In genomic region chr3:47283193-47283537, GRCh38 we compare ENCODE assay signal across 8 cellular contexts. TPM values are rescaled to one million over a fixed set of nuclear protein-coding genes. Genes with fewer than 3 reads are reported as not detected.
DNase-seq lines count a peak whose midpoint lies in the region; ATAC-seq lines count a peak whose summit lies in the region.

No MANE protein-coding gene starts in this region.

- H3K4me1 ChIP-seq in SJCRH30 = no peaks in the 10 kb centered on the region; the same call in 1 of the 2 replicates
- peaks cover 5% of the 10 kb centered on the region for H3K4me1 ChIP-seq in mesodermal cell (ENCODE audit: control insufficient read depth, insufficient read depth, low read length, poor library complexity, severe bottlenecking)
- H3K4me1 ChIP-seq in thymus (ENCODE audit: control insufficient read depth, insufficient read depth, low read length) = peaks cover 4% of the 10 kb centered on the region

- 0% methylated on average over 5 to 10 of the region's 10 CpGs for WGBS in mesodermal cell (ENCODE audit: insufficient coverage in 2 of 2), 2 experiments
- 2% methylated on average over 10 of the region's 10 CpGs for WGBS in thymus

- intact Hi-C loops in Right ventricle myocardium superior (cut with DNase I) = no loop called here
- intact Hi-C loops in left cardiac atrium (cut with DNase I) = loop anchor here in 1 of 2 donors (10.0 kb wide), 1 partner anchor 118 kb away; the partner anchor contains the start of gene SETD2

- H3K36me3 ChIP-seq in SJCRH30 = no peaks in the 10 kb centered on the region
- H3K36me3 ChIP-seq in mesodermal cell (ENCODE audit: control insufficient read depth, insufficient read depth, low read length) = peaks cover 22% of the 10 kb centered on the region
- peaks cover 5% of the 10 kb centered on the region for H3K36me3 ChIP-seq in thymus (ENCODE audit: control insufficient read depth, insufficient read depth)

- H3K27ac ChIP-seq in SJCRH30 = peak overlapping the region; percentile 88; the same call in 1 of the 2 replicates
- peak overlapping the region; percentile 97 for H3K27ac ChIP-seq in mesodermal cell (ENCODE audit: low read depth, low read length, severe bottlenecking)
- H3K27ac ChIP-seq in thymus (ENCODE audit: low read depth) = peak overlapping the region; percentile 99

- no peaks in the 10 kb centered on the region for H3K27me3 ChIP-seq in SJCRH30
- no peaks in the 10 kb centered on the region for H3K27me3 ChIP-seq in thymus (ENCODE audit: control insufficient read depth, insufficient read depth)

- no peaks in the 10 kb centered on the region for H3K9me3 ChIP-seq in SJCRH30 (replicated peaks)
- H3K9me3 ChIP-seq in mesodermal cell (ENCODE audit: control insufficient read depth, low read length) = no peaks in the 10 kb centered on the region
- H3K9me3 ChIP-seq in thymus (ENCODE audit: control insufficient read depth) = no peaks in the 10 kb centered on the region

- DNase-seq in Right ventricle myocardium superior = no peak
- no peak for DNase-seq in left cardiac atrium
- DNase-seq in SJCRH30 = no peak
- DNase-seq in dermis blood vessel endothelial cell = peak; percentile 38
- no peak for DNase-seq in epidermal melanocyte (ENCODE audit: insufficient read length, low spot score)

- H3K4me3 ChIP-seq in SJCRH30 = peak overlapping the region; percentile 81
- peak overlapping the region; percentile 98 for H3K4me3 ChIP-seq in mesodermal cell (ENCODE audit: extremely low read depth, insufficient read depth, low read length, poor library complexity, severe bottlenecking)
- H3K4me3 ChIP-seq in thymus (ENCODE audit: low read length) = peak overlapping the region; percentile 74

- ATAC-seq in Right ventricle myocardium superior (ENCODE audit: poor library complexity) (peak; percentile 18), left cardiac atrium (no peak), HG03457 (IDR thresholded peaks at IDR 0.05; ENCODE audit: unreplicated experiment) (no peak)

RNA-seq across cellular contexts. Expression of gene KLHL18, which starts 0.4 kb away (rescaled TPM):
- total RNA-seq in Right ventricle myocardium superior (48.4 TPM), left cardiac atrium (10 to 100 TPM; 32.9 to 39.5 TPM), dermis blood vessel endothelial cell (31.1 and 40.2 TPM in 2 replicates)
- 11.3 and 11.8 TPM in 2 replicates for total RNA-seq in SJCRH30 (2014; rRNA removed; shearing (Covaris generic))
- 15.4 TPM for polyA plus RNA-seq in mesodermal cell (2013, experiment 1 of 2)
- polyA plus RNA-seq in mesodermal cell (2013, experiment 2 of 2) = 10.9 TPM
- 11.5 TPM for polyA plus RNA-seq in thymus

RNA-seq across cellular contexts. Expression of gene KIF9, which starts 0.6 kb away (rescaled TPM):
- total RNA-seq in Right ventricle myocardium superior (8.4 TPM), left cardiac atrium (1 to 10 TPM; 6.1 to 8.0 TPM), dermis blood vessel endothelial cell (10.0 and 11.2 TPM in 2 replicates)
- 5.1 and 5.6 TPM in 2 replicates for total RNA-seq in SJCRH30 (2014; rRNA removed; shearing (Covaris generic))
- polyA plus RNA-seq in mesodermal cell (2013, experiment 1 of 2) = 6.5 TPM
- polyA plus RNA-seq in mesodermal cell (2013, experiment 2 of 2) = 6.1 TPM
- 6.4 TPM for polyA plus RNA-seq in thymus
